Comparison of ENCODE assay signal across 13 cellular contexts in genomic region chr6:24926639-24927038, GRCh38. TPM values are rescaled to one million over a fixed set of nuclear protein-coding genes. Genes with fewer than 3 reads are reported as not detected.
DNase-seq lines count a peak whose midpoint lies in the region; ATAC-seq lines count a peak whose summit lies in the region.
"Had no signal": no experiment of that assay in that cellular context is flagged by ENCODE, and none has a peak within 500 bp of the region (broad histone marks: within the 10 kb centered on the region; RNA-seq: fewer than 3 reads in every experiment).

No MANE protein-coding gene starts in this region.

- no peak overlapping the region for H3K23ac ChIP-seq in trophoblast cell (ENCODE audit: low read length)

- 0 out of 2 replicates have a peak overlapping the region, but pooled peaks have one; percentile 44 for H3K27ac ChIP-seq in Karpas-422 (ENCODE audit: low read length)
- H3K27ac ChIP-seq in trophoblast cell (ENCODE audit: low read depth, low read length), result peak overlapping the region; percentile 34

- no peak overlapping the region for H2BK12ac ChIP-seq in trophoblast cell (ENCODE audit: low read length)

- H3K9me2 ChIP-seq in Karpas-422 (replicated peaks; ENCODE audit: insufficient read depth, low read length), result no peaks in the 10 kb centered on the region

- no peak overlapping the region for H3K14ac ChIP-seq in trophoblast cell (ENCODE audit: low read length)

- peaks cover 17% of the 10 kb centered on the region for H3K79me1 ChIP-seq in trophoblast cell (ENCODE audit: low read length)

- no CpG with 5 or more reads among the region's 3 CpGs for WGBS in trophoblast cell (ENCODE audit: extremely low coverage, insufficient coverage, insufficient read length)

- peaks cover 12% of the 10 kb centered on the region for H3K9me3 Mint-ChIP-seq in activated T-cell treated with anti-CD3 and anti-CD28 coated beads, Interleukin-2, amount 50 U/mL, for 4 hours
- peaks cover 5% of the 10 kb centered on the region for H3K9me3 Mint-ChIP-seq in activated naive CD8-positive, alpha-beta T cell (ENCODE audit: low read depth)

- H3K4me1 ChIP-seq in Karpas-422 (ENCODE audit: low read length) (peaks cover 94% of the 10 kb centered on the region), trophoblast cell (ENCODE audit: control insufficient read depth in 1 of 2, insufficient read depth in 2 of 2, low read length in 2 of 2) (peaks cover 8 to 15% of the 10 kb centered on the region in 2 experiments)

- H3K9me3 ChIP-seq in Karpas-422 (ENCODE audit: low read length) (no peaks in the 10 kb centered on the region), trophoblast cell (ENCODE audit: insufficient read depth, low read depth, low read length) (no peaks in the 10 kb centered on the region)
- H3K9me3 ChIP-seq: heart left ventricle had no signal

- peak overlapping the region; percentile 56 for H3K4me3 Mint-ChIP-seq in activated T-cell treated with anti-CD3 and anti-CD28 coated beads, Interleukin-2, amount 50 U/mL, for 4 hours
- peak overlapping the region; percentile 74 for H3K4me3 Mint-ChIP-seq in activated naive CD8-positive, alpha-beta T cell
- H3K4me3 Mint-ChIP-seq: mesothelial cell of epicardium had no signal

- peaks cover 4% of the 10 kb centered on the region; the same call in 1 of the 2 replicates for H4K20me1 ChIP-seq in Karpas-422 (ENCODE audit: insufficient read depth, low read depth, low read length)

- peaks cover 14% of the 10 kb centered on the region for H3K36me3 Mint-ChIP-seq in activated T-cell treated with anti-CD3 and anti-CD28 coated beads, Interleukin-2, amount 50 U/mL, for 4 hours (ENCODE audit: insufficient read depth)
- peaks cover 5% of the 10 kb centered on the region for H3K36me3 Mint-ChIP-seq in activated naive CD8-positive, alpha-beta T cell
- H3K36me3 Mint-ChIP-seq: brain, mesothelial cell of epicardium had no signal

- peak overlapping the region; percentile 9 for H3K4me2 ChIP-seq in Karpas-422 (ENCODE audit: low read depth, low read length, poor library complexity, severe bottlenecking)
- no peak overlapping the region for H3K4me2 ChIP-seq in trophoblast cell (ENCODE audit: low read length)

- H3K27me3 ChIP-seq in Karpas-422 (ENCODE audit: low read length) (no peaks in the 10 kb centered on the region), trophoblast cell (ENCODE audit: insufficient read depth, low read length) (no peaks in the 10 kb centered on the region)
- H3K27me3 ChIP-seq: heart left ventricle had no signal

- H3K9ac ChIP-seq in Karpas-422 (ENCODE audit: low read length), result no peak overlapping the region
- no peak overlapping the region for H3K9ac ChIP-seq in trophoblast cell (ENCODE audit: low read length)

- no peak overlapping the region for H2AFZ ChIP-seq in Karpas-422 (ENCODE audit: low read length)
- no peak overlapping the region for H2AFZ ChIP-seq in trophoblast cell (ENCODE audit: insufficient read depth, low read length, poor library complexity)

- no peak overlapping the region for H4K91ac ChIP-seq in trophoblast cell (ENCODE audit: low read depth, low read length)

- H3K4me3 ChIP-seq in Karpas-422 (ENCODE audit: low read length) (no peak overlapping the region), trophoblast cell (ENCODE audit: low read depth, low read length) (no peak overlapping the region)
- H3K4me3 ChIP-seq: heart left ventricle had no signal

- ATAC-seq in activated T-cell treated with anti-CD3 and anti-CD28 coated beads, Interleukin-2, amount 50 U/mL, for 4 hours, result no peak
- no peak for ATAC-seq in GM21390 (IDR thresholded peaks at IDR 0.05; ENCODE audit: unreplicated experiment)
- no peak for ATAC-seq in esophagus mucosa
- ATAC-seq: heart left ventricle had no signal

- peak overlapping the region; percentile 84 for H2BK120ac ChIP-seq in trophoblast cell (ENCODE audit: insufficient read depth, low read length, poor library complexity)

- peaks cover 87% of the 10 kb centered on the region for H3K4me1 Mint-ChIP-seq in activated T-cell treated with anti-CD3 and anti-CD28 coated beads, Interleukin-2, amount 50 U/mL, for 4 hours (ENCODE audit: low read depth)
- H3K4me1 Mint-ChIP-seq in activated naive CD8-positive, alpha-beta T cell (ENCODE audit: low read depth), result peaks cover 86% of the 10 kb centered on the region

- H4K8ac ChIP-seq in trophoblast cell (ENCODE audit: low read depth, low read length), result no peak overlapping the region

- H4K12ac ChIP-seq in trophoblast cell (ENCODE audit: low read depth, low read length), result no peak overlapping the region

- no peak overlapping the region for H2AK5ac ChIP-seq in trophoblast cell (ENCODE audit: low read length)

- peak overlapping the region; percentile 93 for H3K27ac Mint-ChIP-seq in activated naive CD8-positive, alpha-beta T cell
- H3K27ac Mint-ChIP-seq: mesothelial cell of epicardium had no signal

- H3K18ac ChIP-seq in trophoblast cell (ENCODE audit: low read length), result no peak overlapping the region

- no peak for DNase-seq in activated T-cell treated with anti-CD3 and anti-CD28 coated beads, Interleukin-2, amount 50 U/mL, for 4 hours
- DNase-seq in activated T-cell treated with anti-CD3 and anti-CD28 coated beads, Interleukin-2, amount 50 U/mL, for 1 hour, result no peak
- DNase-seq in Karpas-422, result no peak
- no peak for DNase-seq in trophoblast cell
- DNase-seq in GM03348 (ENCODE audit: low spot score), result no peak
- DNase-seq: heart left ventricle, kidney, NCI-H1092 treated with DMSO at 0.1 percent for 48 hours had no signal

- H3K79me2 ChIP-seq in Karpas-422 (ENCODE audit: low read length) (peaks cover 93% of the 10 kb centered on the region), trophoblast cell (ENCODE audit: control insufficient read depth, insufficient read depth, low read length, poor library complexity) (peaks cover 2% of the 10 kb centered on the region)

- H3K4ac ChIP-seq in trophoblast cell (ENCODE audit: low read depth, low read length), result peak overlapping the region; percentile 60

- H3K36me3 ChIP-seq in Karpas-422 (ENCODE audit: insufficient read depth, low read length) (0 out of 2 replicates have a peak, but pooled peaks cover 8% of the 10 kb centered on the region), trophoblast cell (ENCODE audit: control insufficient read depth in 1 of 2, insufficient read depth in 2 of 2, low read length in 2 of 2) (no peaks in the 10 kb centered on the region)
- H3K36me3 ChIP-seq: heart left ventricle had no signal

- no peaks in the 10 kb centered on the region for H3K27me3 Mint-ChIP-seq in activated T-cell treated with anti-CD3 and anti-CD28 coated beads, Interleukin-2, amount 50 U/mL, for 4 hours (ENCODE audit: low read depth)
- H3K27me3 Mint-ChIP-seq in activated naive CD8-positive, alpha-beta T cell, result no peaks in the 10 kb centered on the region

- no peak overlapping the region for H2BK5ac ChIP-seq in trophoblast cell (ENCODE audit: low read depth, low read length, poor library complexity)

RNA-seq across cellular contexts. Expression of gene RIPOR2, which starts 9.1 kb away (rescaled TPM):
- total RNA-seq in activated T-cell treated with anti-CD3 and anti-CD28 coated beads, Interleukin-2, amount 50 U/mL, for 4 hours, result 10 to 100 TPM; 14.7 to 17.4 (median 16.8) TPM
- total RNA-seq in Karpas-422 (2014; rRNA removed; shearing (Covaris generic); ENCODE audit: low replicate concordance), result 72.1 and 73.8 TPM in 2 replicates
- polyA plus RNA-seq in trophoblast cell (2013), result 114 and 123 TPM in 2 replicates
- 2.1 TPM for total RNA-seq in esophagus mucosa
